In genomic region chr9:76441551-76442322, GRCh38 we compare ENCODE assay signal across 8 cellular contexts. TPM values are rescaled to one million over a fixed set of nuclear protein-coding genes. Genes with fewer than 3 reads are reported as not detected.
DNase-seq lines count a peak whose midpoint lies in the region; ATAC-seq and TF ChIP-seq lines count a peak whose summit lies in the region.

No MANE protein-coding gene starts in this region.

- intact Hi-C loops in left lung (cut with DNase I): no loop called here
- intact Hi-C loops in dorsolateral prefrontal cortex (cut with DNase I): no loop called here
- intact Hi-C loops in ascending aorta (cut with DNase I): no loop called here

- no peaks in the 10 kb centered on the region for H3K36me3 ChIP-seq in mesodermal cell (ENCODE audit: control insufficient read depth, insufficient read depth, low read length)
- H3K36me3 ChIP-seq in left lung: no peaks in the 10 kb centered on the region
- no peaks in the 10 kb centered on the region for H3K36me3 ChIP-seq in ascending aorta

- peaks cover 3% of the 10 kb centered on the region for H3K9me3 ChIP-seq in mesodermal cell (ENCODE audit: control insufficient read depth, low read length)
- H3K9me3 ChIP-seq in left lung: no peaks in the 10 kb centered on the region
- no peaks in the 10 kb centered on the region for H3K9me3 ChIP-seq in ascending aorta

- no peaks in the 10 kb centered on the region for H3K27me3 Mint-ChIP-seq in T-helper 1 cell treated with Interleukin-12 subunit alpha and Interleukin-12 subunit beta and Interleukin-4 antibody, amounts not matched to agents 30 μg/mL and 1 μg/mL, for 36 hours (ENCODE audit: low read depth)

- DNase-seq in DMS79 (lab: John Stamatoyannopoulos, UW) (no peak), left lung (no peak), dorsolateral prefrontal cortex (no peak), ascending aorta (ENCODE audit: low spot score in 2 of 2) (no peak)

- H3K4me3 Mint-ChIP-seq in T-helper 1 cell treated with Interleukin-12 subunit alpha and Interleukin-12 subunit beta and Interleukin-4 antibody, amounts not matched to agents 30 μg/mL and 1 μg/mL, for 36 hours: peak overlapping the region; percentile 17

- peaks cover 4% of the 10 kb centered on the region for H3K4me1 ChIP-seq in mesodermal cell (ENCODE audit: control insufficient read depth, insufficient read depth, low read length, poor library complexity, severe bottlenecking)
- no peaks in the 10 kb centered on the region for H3K4me1 ChIP-seq in left lung
- H3K4me1 ChIP-seq in ascending aorta: no peaks in the 10 kb centered on the region

- TF ChIP-seq CTCF in left lung (IDR thresholded peaks at IDR 0.05) (no peak), dorsolateral prefrontal cortex (IDR thresholded peaks at IDR 0.05 in 54 of 56, conservative IDR thresholded peaks at IDR 0.05 in 2 of 56; ENCODE audit: low read depth in 1 of 56, partially characterized antibody in 56 of 56) (no peak), ascending aorta (IDR thresholded peaks at IDR 0.05) (no peak)

- H3K36me3 Mint-ChIP-seq in T-helper 1 cell treated with Interleukin-12 subunit alpha and Interleukin-12 subunit beta and Interleukin-4 antibody, amounts not matched to agents 30 μg/mL and 1 μg/mL, for 36 hours (ENCODE audit: low read depth): peaks cover 2% of the 10 kb centered on the region

- H3K4me1 Mint-ChIP-seq in T-helper 1 cell treated with Interleukin-12 subunit alpha and Interleukin-12 subunit beta and Interleukin-4 antibody, amounts not matched to agents 30 μg/mL and 1 μg/mL, for 36 hours (ENCODE audit: low read depth): peaks cover 19% of the 10 kb centered on the region

- H3K27me3 ChIP-seq in left lung: no peaks in the 10 kb centered on the region
- H3K27me3 ChIP-seq in dorsolateral prefrontal cortex: no peaks in the 10 kb centered on the region
- H3K27me3 ChIP-seq in ascending aorta: no peaks in the 10 kb centered on the region

- H3K4me3 ChIP-seq in mesodermal cell (ENCODE audit: extremely low read depth, insufficient read depth, low read length, poor library complexity, severe bottlenecking) (no peak overlapping the region), left lung (no peak overlapping the region), dorsolateral prefrontal cortex (no peak overlapping the region), ascending aorta (no peak overlapping the region)

- ATAC-seq in GM18858 (IDR thresholded peaks at IDR 0.05; ENCODE audit: unreplicated experiment) (peak; percentile 48), HG02588 (IDR thresholded peaks at IDR 0.05; ENCODE audit: unreplicated experiment) (peak; percentile 63), left lung (no peak)

- peak overlapping the region; percentile 72 for H3K27ac Mint-ChIP-seq in T-helper 1 cell treated with Interleukin-12 subunit alpha and Interleukin-12 subunit beta and Interleukin-4 antibody, amounts not matched to agents 30 μg/mL and 1 μg/mL, for 36 hours

- H3K27ac ChIP-seq in mesodermal cell (ENCODE audit: low read depth, low read length, severe bottlenecking) (peak overlapping the region; percentile 63), left lung (no peak overlapping the region), dorsolateral prefrontal cortex (no peak overlapping the region), ascending aorta (no peak overlapping the region)

- no peaks in the 10 kb centered on the region for H3K9me3 Mint-ChIP-seq in T-helper 1 cell treated with Interleukin-12 subunit alpha and Interleukin-12 subunit beta and Interleukin-4 antibody, amounts not matched to agents 30 μg/mL and 1 μg/mL, for 36 hours

- 92 to 93% methylated on average over 8 to 10 of the region's 10 CpGs for WGBS in mesodermal cell (ENCODE audit: insufficient coverage in 2 of 2), 2 experiments

RNA-seq across cellular contexts. Expression of gene GCNT1, which starts 17.2 kb away (rescaled TPM):
- polyA plus RNA-seq in mesodermal cell (2013, experiment 1 of 2): 5.3 TPM
- polyA plus RNA-seq in mesodermal cell (2013, experiment 2 of 2): 3.1 TPM
- total RNA-seq in left lung (10 to 100 TPM; 10.8 to 17.0 TPM), dorsolateral prefrontal cortex (10 to 100 TPM in 4 of 120 experiments, 1 to 10 TPM in 116; 1.4 to 14.0 (median 5.8) TPM), ascending aorta (0.21 TPM)

RNA-seq across cellular contexts. Expression of gene RFK, which starts 47.5 kb away (rescaled TPM):
- 18.1 TPM for polyA plus RNA-seq in mesodermal cell (2013, experiment 1 of 2)
- polyA plus RNA-seq in mesodermal cell (2013, experiment 2 of 2): 18.8 TPM
- total RNA-seq in left lung (10 to 100 TPM; 18.5 to 20.8 TPM), dorsolateral prefrontal cortex (10 to 100 TPM; 15.3 to 57.0 (median 37.1) TPM), ascending aorta (8.9 TPM)
